In genomic region chr1:234760303-234760723, GRCh38 we compare ENCODE assay signal across 14 cellular contexts.
DNase-seq lines count a peak whose midpoint lies in the region; ATAC-seq, FAIRE-seq and TF ChIP-seq lines count a peak whose summit lies in the region.
"Had no signal": no experiment of that assay in that cellular context is flagged by ENCODE, and none has a peak within 500 bp of the region (broad histone marks: within the 10 kb centered on the region; RNA-seq: fewer than 3 reads in every experiment).

No MANE protein-coding gene starts in this region.

- CTCF ChIA-PET in HepG2 (lab: Yijun Ruan, JAX; ENCODE audit: low intra/inter-chr PET ratio, low total read pairs): no interaction called here

- peaks cover 3% of the 10 kb centered on the region for H3K9me3 Mint-ChIP-seq in glutamatergic neuron (ENCODE audit: unreplicated experiment)

- in situ Hi-C loops in HepG2 (cut with HindIII; ENCODE audit: extremely low pct_ligation_motif_present, low pct_unique_long_range_greater_than_20kb): no loop called here

- no peak overlapping the region for H3K9ac ChIP-seq in HepG2 (ENCODE audit: insufficient read depth, low read depth, low read length)

- H3K27ac ChIP-seq in HepG2 (ENCODE audit: extremely low read length, insufficient read depth, low read length) (peak overlapping the region; percentile 27), right lobe of liver (no peak overlapping the region)
- H3K27ac ChIP-seq: brain microvascular endothelial cell, gastrocnemius medialis had no signal

- H3K4me1 ChIP-seq in HepG2 (ENCODE audit: insufficient read depth, low read length) (peaks cover 63% of the 10 kb centered on the region), right lobe of liver (peaks cover 0 to under 1% (median 0%) of the 10 kb centered on the region in 4 donors)

- no peaks in the 10 kb centered on the region; a peak in 1 of 5 replicates for H3K36me3 ChIP-seq in HepG2 (replicated peaks in 1 of 2; ENCODE audit: control insufficient read depth in 1 of 2, insufficient read depth in 2 of 2, low read length in 2 of 2)
- no peaks in the 10 kb centered on the region for H3K36me3 ChIP-seq in right lobe of liver
- H3K36me3 ChIP-seq: brain microvascular endothelial cell, gastrocnemius medialis had no signal

- no peak for FAIRE-seq in HepG2 (lab: Jason Lieb, UNC)
- peak; percentile 76 for FAIRE-seq in urothelium cell line (lab: Jason Lieb, UNC)
- FAIRE-seq: islet of Langerhans had no signal

- no peak for TF ChIP-seq POLR2A in HepG2 (IDR thresholded peaks at IDR 0.05; ENCODE audit: insufficient read depth in 1 of 2, low read depth in 2 of 2, low read length in 2 of 2)
- no peak for TF ChIP-seq POLR2A in right lobe of liver (IDR thresholded peaks at IDR 0.05)

- no peak for TF ChIP-seq EP300 in HepG2 (IDR thresholded peaks at IDR 0.05; ENCODE audit: low read depth in 2 of 2, low read length in 2 of 2)
- no peak for TF ChIP-seq EP300 in HepG2 (CRISPR knock-in tag; IDR thresholded peaks at IDR 0.05; ENCODE audit: borderline replicate concordance)

- intact Hi-C loops in HepG2 (cut with micrococcal nuclease; ENCODE audit: unreplicated experiment) (no loop called here), right lobe of liver (cut with DNase I) (no loop called here)

- no peak overlapping the region for H3K4me2 ChIP-seq in HepG2 (ENCODE audit: low read depth, low read length)

- no peak for TF ChIP-seq RAD21 in HepG2 (CRISPR knock-in tag; IDR thresholded peaks at IDR 0.05)

- ATAC-seq in HepG2 (0 out of 3 replicates have a peak, but pooled peaks have one; percentile 19), right lobe of liver (no peak), GM19351 (IDR thresholded peaks at IDR 0.05; ENCODE audit: unreplicated experiment) (no peak)
- ATAC-seq: gastrocnemius medialis had no signal

- no peaks in the 10 kb centered on the region for H3K36me3 Mint-ChIP-seq in glutamatergic neuron (ENCODE audit: unreplicated experiment)

- 78% methylated on average over 6 of the region's 6 CpGs for WGBS in HepG2 (ENCODE audit: low lambda C conversion rate)
- 56% methylated on average over 4 of the region's 6 CpGs for WGBS in right lobe of liver (ENCODE audit: insufficient coverage, low coverage, low lambda C conversion rate, missing lambda C conversion rate)

- DNase-seq in HepG2 (ENCODE audit: low spot score): peak; percentile 58
- no peak for DNase-seq in right lobe of liver
- DNase-seq in SW480 (ENCODE audit: low spot score): peak; percentile 52
- DNase-seq in iPS-NIHi7 (ENCODE audit: extremely low spot score): peak; percentile 68
- DNase-seq in urothelium cell line (ENCODE audit: low spot score): peak; percentile 41
- no peak for DNase-seq in activated naive CD4-positive, alpha-beta T cell (lab: John Stamatoyannopoulos, UW)
- no peak for DNase-seq in glutamatergic neuron
- DNase-seq: brain microvascular endothelial cell, gastrocnemius medialis, NCI-H1930, NCI-H774, T-helper 9 cell had no signal

- POLR2A ChIA-PET in HepG2 (lab: Yijun Ruan, JAX): interaction anchor here (0.8 to 1.8 kb wide), 6 partner anchors 8 to 219 kb away, joined by 3 to 10 read pairs (median 6); no protein-coding TSS in a partner anchor

- peaks cover 6% of the 10 kb centered on the region for H3K4me1 Mint-ChIP-seq in glutamatergic neuron (ENCODE audit: low read depth, unreplicated experiment)

- H3K27ac Mint-ChIP-seq in glutamatergic neuron (ENCODE audit: unreplicated experiment): no peak overlapping the region

- TF ChIP-seq CTCF in HepG2 (CRISPR knock-in tag; IDR thresholded peaks at IDR 0.05) (no peak), right lobe of liver (IDR thresholded peaks at IDR 0.05) (no peak), glutamatergic neuron (IDR thresholded peaks at IDR 0.05; ENCODE audit: partially characterized antibody, unreplicated experiment) (no peak)

- no TSS peak for BruUV-seq in HepG2 (replicated peaks; lab: Mats Ljungman, UMichigan)

- H3K9me3 ChIP-seq in HepG2 (ENCODE audit: low read length) (no peaks in the 10 kb centered on the region), right lobe of liver (no peaks in the 10 kb centered on the region)
- H3K9me3 ChIP-seq: gastrocnemius medialis had no signal

- no peak overlapping the region for H3K4me3 Mint-ChIP-seq in glutamatergic neuron (ENCODE audit: unreplicated experiment)

- H3K27me3 ChIP-seq in HepG2 (ENCODE audit: control insufficient read depth in 1 of 2, insufficient read depth in 2 of 2, low read length in 2 of 2) (no peaks in the 10 kb centered on the region), right lobe of liver (no peaks in the 10 kb centered on the region)
- H3K27me3 ChIP-seq: brain microvascular endothelial cell, gastrocnemius medialis had no signal

- H4K20me1 ChIP-seq in HepG2 (ENCODE audit: insufficient read depth, low read length): no peaks in the 10 kb centered on the region

- H3K4me3 ChIP-seq in HepG2 (replicated peaks in 1 of 3; ENCODE audit: insufficient read depth in 1 of 3, low read depth in 2 of 3, low read length in 3 of 3) (no peak overlapping the region), right lobe of liver (no peak overlapping the region)
- H3K4me3 ChIP-seq: gastrocnemius medialis had no signal

- no peaks in the 10 kb centered on the region for H3K79me2 ChIP-seq in HepG2 (ENCODE audit: insufficient read depth, low read length)

- no peak overlapping the region for H2AFZ ChIP-seq in HepG2 (ENCODE audit: low read length)

- no peaks in the 10 kb centered on the region for H3K27me3 Mint-ChIP-seq in glutamatergic neuron (ENCODE audit: unreplicated experiment)

TF ChIP-seq in HepG2, 621 proteins besides CTCF, POLR2A, EP300 and RAD21 (continues in another document):
- peak; percentile 81 for TF ChIP-seq ZNF281 (CRISPR knock-in tag; IDR thresholded peaks at IDR 0.05; ENCODE audit: borderline replicate concordance)
- peak; percentile 50 for TF ChIP-seq MED1 (CRISPR knock-in tag; IDR thresholded peaks at IDR 0.05)
- peak; percentile 82 for TF ChIP-seq PRPF4 (IDR thresholded peaks at IDR 0.05; ENCODE audit: low read depth, low read length, poor library complexity, severe bottlenecking)
- no peak for TF ChIP-seq SCMH1 (CRISPR knock-in tag; IDR thresholded peaks at IDR 0.05; ENCODE audit: borderline replicate concordance)
- TF ChIP-seq CBX5 (CRISPR knock-in tag; IDR thresholded peaks at IDR 0.05; ENCODE audit: borderline replicate concordance): 0 out of 2 replicates have a peak, but pooled peaks have one; percentile 24
- TF ChIP-seq ZC3H13 (CRISPR knock-in tag; IDR thresholded peaks at IDR 0.05): 0 out of 2 replicates have a peak, but pooled peaks have one; percentile 38
- no peak for TF ChIP-seq ZNF562 (CRISPR knock-in tag; IDR thresholded peaks at IDR 0.05; ENCODE audit: borderline replicate concordance)
- TF ChIP-seq HNRNPL (IDR thresholded peaks at IDR 0.05; ENCODE audit: low read depth, low read length): peak; percentile 34; the same call in 1 of the 2 replicates
- no peak for TF ChIP-seq HMG20A (CRISPR knock-in tag; IDR thresholded peaks at IDR 0.05; ENCODE audit: borderline replicate concordance)
- no peak for TF ChIP-seq SP4 (CRISPR knock-in tag; IDR thresholded peaks at IDR 0.05)
- 0 out of 2 replicates have a peak, but pooled peaks have one; percentile 49 for TF ChIP-seq IRF9 (CRISPR knock-in tag; IDR thresholded peaks at IDR 0.05; ENCODE audit: borderline replicate concordance)
- TF ChIP-seq NBN (conservative IDR thresholded peaks at IDR 0.05): no peak
- no peak for TF ChIP-seq NR2F6 (IDR thresholded peaks at IDR 0.05)
- TF ChIP-seq NR2F6 (CRISPR knock-in tag; IDR thresholded peaks at IDR 0.05): peak; percentile 16; the same call in 1 of the 2 replicates
- no peak for TF ChIP-seq GPN1 (CRISPR knock-in tag; IDR thresholded peaks at IDR 0.05; ENCODE audit: borderline replicate concordance)
- TF ChIP-seq ETV5 (CRISPR knock-in tag; IDR thresholded peaks at IDR 0.05; ENCODE audit: borderline replicate concordance): peak; percentile 64
- TF ChIP-seq SP5 (CRISPR knock-in tag; IDR thresholded peaks at IDR 0.05; ENCODE audit: borderline replicate concordance, low read depth): peak; percentile 70; the same call in 1 of the 2 replicates
- no peak for TF ChIP-seq ELF1 (CRISPR knock-in tag; IDR thresholded peaks at IDR 0.05)
- TF ChIP-seq FOSL2 (CRISPR knock-in tag; IDR thresholded peaks at IDR 0.05): 0 out of 2 replicates have a peak, but pooled peaks have one; percentile 3
- peak; percentile 46 for TF ChIP-seq GABPB1 (CRISPR knock-in tag; IDR thresholded peaks at IDR 0.05)
- peak; percentile 13; the same call in 1 of the 2 replicates for TF ChIP-seq ZFY (CRISPR knock-in tag; IDR thresholded peaks at IDR 0.05)

Comparison
In these comparisons a context has a peak if more than half of its experiments do, and no peak if none do; other contexts are left out.
1. DNase-seq: peak in HepG2 (single experiment), SW480 (single experiment), iPS-NIHi7 (single experiment) and urothelium cell line (single experiment); none in right lobe of liver (0 of 3), activated naive CD4-positive, alpha-beta T cell (0 of 4) and glutamatergic neuron (single experiment).